8 cellular contexts compared by ENCODE assay signal in genomic region chr2:232550351-232551261, GRCh38. TPM values are rescaled to one million over a fixed set of nuclear protein-coding genes. Genes with fewer than 3 reads are reported as not detected.
DNase-seq lines count a peak whose midpoint lies in the region; ATAC-seq and TF ChIP-seq lines count a peak whose summit lies in the region.

EIF4E2 (plus strand) TSS chr2:232550689; CDS start chr2:232550725, 36 bp downstream.
TIGD1 (minus strand) TSS chr2:232550557; CDS start chr2:232549882, 675 bp downstream.

- H3K9me3 Mint-ChIP-seq in CD4-positive, alpha-beta T cell = peaks cover 5% of the 10 kb centered on the region

- no peaks in the 10 kb centered on the region for H3K9me3 ChIP-seq in CD4-positive, alpha-beta T cell (ENCODE audit: control insufficient read depth, low read length)

- intact Hi-C loops in CD4-positive, alpha-beta T cell (cut with DNase I, micrococcal nuclease) = loop anchor here in 1 of 2 experiments (2.0 to 5.0 kb wide), 2 partner anchors 588 to 764 kb away; partner anchors contain the start of genes COPS7B and DIS3L2
- intact Hi-C loops in dorsolateral prefrontal cortex (cut with DNase I) (loop anchor here in 1 of 2 donors (5.0 kb wide), 1 partner anchor 147 kb away; the partner anchor contains the start of gene GIGYF2), lower leg skin (cut with DNase I; ENCODE audit: low total_unique reads) (no loop called here)

- peak; percentile 62 for TF ChIP-seq CTCF in CD4-positive, alpha-beta T cell (IDR thresholded peaks at IDR 0.05)
- TF ChIP-seq CTCF in dorsolateral prefrontal cortex (IDR thresholded peaks at IDR 0.05 in 54 of 56, conservative IDR thresholded peaks at IDR 0.05 in 2 of 56; ENCODE audit: low read depth in 1 of 56, partially characterized antibody in 56 of 56) (peak in 53 of 56 donors; percentile 20 to 72 (median 51)), lower leg skin (IDR thresholded peaks at IDR 0.05) (peak in 1 of 3 donors; percentile 20)

- peak within 1 kb of the TSS; percentile 97 for H3K27ac Mint-ChIP-seq in CD4-positive, alpha-beta T cell

- 1% methylated on average over 58 to 63 of the region's 82 CpGs for WGBS in lower leg skin, 2 donors

- H3K27me3 ChIP-seq in CD4-positive, alpha-beta T cell (ENCODE audit: control insufficient read depth, insufficient read depth, low read length) = no peaks in the 10 kb centered on the region
- H3K27me3 ChIP-seq in dorsolateral prefrontal cortex = no peaks in the 10 kb centered on the region

- CTCF ChIA-PET in CD4-positive, alpha-beta T cell (lab: Charles Lee) = interaction anchor here (1.5 kb wide), 1 partner anchor 29 kb away, joined by 4 read pairs; no protein-coding TSS in a partner anchor

- H3K27me3 Mint-ChIP-seq in CD4-positive, alpha-beta T cell = no peaks in the 10 kb centered on the region

- H3K36me3 Mint-ChIP-seq in CD4-positive, alpha-beta T cell (ENCODE audit: low read depth) = peaks cover 78% of the 10 kb centered on the region

- H3K4me3 ChIP-seq in dorsolateral prefrontal cortex = peak within 1 kb of the TSS; percentile 62 to 99 (median 92)
- H3K4me3 ChIP-seq in lower leg skin (ENCODE audit: low read depth, poor library complexity, severe bottlenecking) = peak within 1 kb of the TSS; percentile 70

- peak; percentile 85 to 92 (median 87) for DNase-seq in CD4-positive, alpha-beta T cell
- DNase-seq in NCI-H748 treated with DMSO at 0.1 percent for 48 hours (lab: John Stamatoyannopoulos, UW) (peak; percentile 80), dorsolateral prefrontal cortex (peak; percentile 88 to 97 (median 93)), lower leg skin (ENCODE audit: low spot score in 2 of 2) (peak; percentile 92 to 99)
- peak; percentile 92 to 94 for DNase-seq in activated CD4-positive, alpha-beta T cell treated with anti-CD3 and anti-CD28 coated beads, Interleukin-2, amount 50 U/mL, for 48 hours
- peak; percentile 87 to 93 for DNase-seq in stimulated activated CD4-positive, alpha-beta T cell treated with anti-CD3 and anti-CD28 coated beads, Interleukin-4, amount 100 ng/mL, for 48 hours (ENCODE audit: low read depth in 2 of 2)

- H3K4me1 Mint-ChIP-seq in CD4-positive, alpha-beta T cell (ENCODE audit: low read depth) = peaks cover 85% of the 10 kb centered on the region

- peak within 1 kb of the TSS; percentile 98 for H3K4me3 Mint-ChIP-seq in CD4-positive, alpha-beta T cell

- ATAC-seq in CD4-positive, alpha-beta T cell (ENCODE audit: poor library complexity) = peak; percentile 83
- ATAC-seq in GM19397 (IDR thresholded peaks at IDR 0.05; ENCODE audit: unreplicated experiment) = peak; percentile 93
- ATAC-seq in HG03565 (IDR thresholded peaks at IDR 0.05; ENCODE audit: unreplicated experiment) = peak; percentile 80

- POLR2A ChIA-PET in CD4-positive, alpha-beta T cell (lab: Charles Lee) = interaction anchor here (0.5 to 1.5 kb wide), 22 partner anchors 11 to 1087 kb away, joined by 3 to 11 read pairs (median 3); partner anchors contain the start of genes ATG16L1, INPP5D, NCL and PDE6D

- TF ChIP-seq POLR2A in lower leg skin (IDR thresholded peaks at IDR 0.05) = no peak

- peak within 1 kb of the TSS; percentile 95 for H3K27ac ChIP-seq in CD4-positive, alpha-beta T cell (ENCODE audit: low read depth, low read length)
- H3K27ac ChIP-seq in dorsolateral prefrontal cortex = peak within 1 kb of the TSS; percentile 69 to 98 (median 93)

RNA-seq across cellular contexts. Expression of gene EIF4E2, which starts in this region (rescaled TPM):
- total RNA-seq in CD4-positive, alpha-beta T cell = 10 to 100 TPM; 45.9 to 46.0 TPM
- total RNA-seq in dorsolateral prefrontal cortex (10 to 100 TPM; 38.9 to 64.3 (median 51.5) TPM), lower leg skin (10 to 100 TPM; 29.2 to 44.7 (median 34.6) TPM)

RNA-seq across cellular contexts. Expression of gene TIGD1, which starts in this region (rescaled TPM):
- total RNA-seq in CD4-positive, alpha-beta T cell = 10 to 100 TPM; 22.1 to 22.2 TPM
- total RNA-seq in dorsolateral prefrontal cortex = 10 to 100 TPM in 1 of 120 experiments, 1 to 10 TPM in 119; 4.1 to 10.9 (median 6.5) TPM
- total RNA-seq in lower leg skin = 1 to 10 TPM; 2.2 to 5.4 (median 5.1) TPM

Comparison
In these comparisons a context has a peak if more than half of its experiments do, and no peak if none do; other contexts are left out.
1. Peak in every context shown above with its lines: DNase-seq, ATAC-seq, H3K4me3 ChIP-seq and H3K27ac ChIP-seq.